In the genomic region with DNA sequence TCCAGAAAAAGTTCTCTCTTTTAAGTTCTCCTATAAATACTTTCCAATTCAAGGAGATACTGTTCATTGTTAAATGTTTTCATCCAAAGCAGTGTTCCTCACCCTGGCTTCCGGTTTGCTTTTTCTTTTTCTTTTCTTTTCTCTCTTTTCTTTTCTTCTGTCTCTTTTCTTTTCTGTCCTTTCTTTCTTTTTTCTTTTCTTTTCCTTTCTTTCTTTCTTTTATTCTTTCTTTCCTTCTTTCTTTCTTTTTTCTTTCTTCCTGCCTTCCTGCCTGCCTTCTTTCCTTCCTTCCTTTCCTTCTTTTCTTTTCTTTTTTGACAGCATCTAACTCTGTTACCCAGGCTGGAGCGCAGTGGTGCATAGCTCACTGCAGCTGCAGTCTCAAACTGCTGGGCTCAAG, we compare ENCODE assay signal across 27 cellular contexts.
"Had no signal": no experiment of that assay in that cellular context is flagged by ENCODE, and none has a peak within 500 bp of the region (broad histone marks: within the 10 kb centered on the region; RNA-seq: fewer than 3 reads in every experiment).

No MANE protein-coding gene starts in this region.

- H3K4me1 ChIP-seq: parathyroid adenoma had no signal

- H3K27me3 ChIP-seq: ovary, thyroid gland, vagina had no signal

- H3K27ac ChIP-seq: neural progenitor cell, ovary, parathyroid adenoma, right lobe of liver, sigmoid colon, stomach, thoracic aorta, thyroid gland, tibial nerve, upper lobe of left lung, vagina had no signal

- ATAC-seq: psoas muscle; right cardiac atrium; right lobe of liver; stimulated activated effector memory CD8-positive, alpha-beta T cell treated with anti-CD3 and anti-CD28 coated beads, Interleukin-12 subunit alpha, Interleukin-12 subunit beta, amount 100 ng/mL, for 72 hours; stimulated activated naive B cell treated with anti-CD40 and anti-IgM and Interleukin-4, amounts not matched to agents 10 μg/mL and 1 μg/mL and 100 μg/mL, for 72 hours had no signal

- H2AFZ ChIP-seq: neural progenitor cell, parathyroid adenoma had no signal

- H3K79me2 ChIP-seq: parathyroid adenoma had no signal

- H3K4me2 ChIP-seq: neural progenitor cell had no signal

- H3K9ac ChIP-seq: neural progenitor cell, parathyroid adenoma had no signal

- H3K4me3 ChIP-seq: neural progenitor cell, ovary, psoas muscle, right lobe of liver, sigmoid colon, stomach, thoracic aorta, thyroid gland, tibial nerve, upper lobe of left lung, vagina had no signal

- H3K9me3 Mint-ChIP-seq: nephron; neural progenitor cell; stimulated activated effector memory CD8-positive, alpha-beta T cell treated with anti-CD3 and anti-CD28 coated beads, Interleukin-12 subunit alpha, Interleukin-12 subunit beta, amount 100 ng/mL, for 72 hours; stimulated activated naive B cell treated with anti-CD40 and anti-IgM and Interleukin-4, amounts not matched to agents 10 μg/mL and 1 μg/mL and 100 μg/mL, for 72 hours; stimulated activated naive CD8-positive, alpha-beta T cell treated with anti-CD3 and anti-CD28 coated beads, Interleukin-15, Interleukin-2, amounts not matched to agents 100 ng/mL and 50 ng/mL, for 24 hours had no signal

- H3K36me3 ChIP-seq: neural progenitor cell, ovary, right lobe of liver, sigmoid colon, stomach, thoracic aorta, thyroid gland, tibial nerve, upper lobe of left lung, vagina had no signal

- FAIRE-seq: small intestine had no signal

- H3K4me3 Mint-ChIP-seq: nephron; neural progenitor cell; stimulated activated effector memory CD8-positive, alpha-beta T cell treated with anti-CD3 and anti-CD28 coated beads, Interleukin-12 subunit alpha, Interleukin-12 subunit beta, amount 100 ng/mL, for 72 hours; stimulated activated naive B cell treated with anti-CD40 and anti-IgM and Interleukin-4, amounts not matched to agents 10 μg/mL and 1 μg/mL and 100 μg/mL, for 72 hours; stimulated activated naive CD8-positive, alpha-beta T cell treated with anti-CD3 and anti-CD28 coated beads, Interleukin-15, Interleukin-2, amounts not matched to agents 100 ng/mL and 50 ng/mL, for 24 hours had no signal

- H3K9me3 ChIP-seq: psoas muscle, right lobe of liver, sigmoid colon, stomach, thoracic aorta, thyroid gland, tibial nerve, upper lobe of left lung, vagina had no signal

- H3K36me3 Mint-ChIP-seq: neural progenitor cell; stimulated activated effector memory CD8-positive, alpha-beta T cell treated with anti-CD3 and anti-CD28 coated beads, Interleukin-12 subunit alpha, Interleukin-12 subunit beta, amount 100 ng/mL, for 72 hours had no signal

- H3K27ac Mint-ChIP-seq: nephron; neural progenitor cell; progenitor cell of endocrine pancreas; stimulated activated effector memory CD8-positive, alpha-beta T cell treated with anti-CD3 and anti-CD28 coated beads, Interleukin-12 subunit alpha, Interleukin-12 subunit beta, amount 100 ng/mL, for 72 hours; stimulated activated naive B cell treated with anti-CD40 and anti-IgM and Interleukin-4, amounts not matched to agents 10 μg/mL and 1 μg/mL and 100 μg/mL, for 72 hours; stimulated activated naive CD8-positive, alpha-beta T cell treated with anti-CD3 and anti-CD28 coated beads, Interleukin-15, Interleukin-2, amounts not matched to agents 100 ng/mL and 50 ng/mL, for 24 hours had no signal

- DNase-seq: occipital lobe; ovary; posterior cingulate gyrus; psoas muscle; right cardiac atrium; right lobe of liver; sigmoid colon; small intestine; stimulated activated CD4-positive, alpha-beta T cell treated with anti-CD3 and anti-CD28 coated beads, Interleukin-15, amount 100 ng/mL, for 24 hours; stimulated activated CD4-positive, alpha-beta T cell treated with anti-CD3 and anti-CD28 coated beads, Interleukin-2, amount 100 ng/mL, for 24 hours; stimulated activated CD4-positive, alpha-beta T cell treated with anti-CD3 and anti-CD28 coated beads, Interleukin-2, amount 100 ng/mL, for 48 hours; stimulated activated CD4-positive, alpha-beta T cell treated with anti-CD3 and anti-CD28 coated beads, Interleukin-4, amount 100 ng/mL, for 24 hours; stimulated activated naive B cell treated with anti-CD40 and anti-IgM and Interleukin-4, amounts not matched to agents 10 μg/mL and 1 μg/mL and 100 μg/mL, for 72 hours; stimulated activated naive CD4-positive, alpha-beta T cell treated with Interleukin-2 at 50 U/mL for 16 hours; stomach; thyroid gland; trophoblast cell; upper lobe of left lung had no signal
